In the genomic region with DNA sequence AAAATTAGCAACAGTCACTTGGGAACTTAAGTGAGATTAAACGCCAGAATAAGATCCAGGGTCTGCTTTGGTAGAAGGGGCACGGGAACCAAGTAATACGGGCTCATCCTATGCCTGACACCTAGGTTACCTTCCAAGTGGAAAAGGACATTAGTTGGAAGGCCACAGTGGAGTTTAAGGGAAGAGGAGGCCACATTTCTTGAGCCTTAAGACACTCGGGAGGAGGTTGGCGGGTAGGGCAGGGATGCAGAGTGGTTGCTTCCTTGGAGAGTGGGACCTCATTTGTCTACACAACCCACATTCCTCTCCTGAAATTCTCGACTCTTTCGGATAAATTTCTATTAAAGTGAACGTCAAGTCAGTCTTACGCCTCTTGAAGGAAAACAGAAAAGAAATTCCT, we compare ENCODE assay signal across 8 cellular contexts. TPM values are rescaled to one million over a fixed set of nuclear protein-coding genes. Genes with fewer than 3 reads are reported as not detected.
DNase-seq lines count a peak whose midpoint lies in the region; ATAC-seq and TF ChIP-seq lines count a peak whose summit lies in the region.

No MANE protein-coding gene starts in this region.

- no peak overlapping the region for H3K27ac ChIP-seq in cardiac muscle cell
- peak overlapping the region; percentile 31 for H3K27ac ChIP-seq in cingulate gyrus (ENCODE audit: low read depth, low read length)
- no peak overlapping the region for H3K27ac ChIP-seq in muscle layer of duodenum (ENCODE audit: low read length)
- H3K27ac ChIP-seq in uterus, result peak overlapping the region in 1 of 2 donors; percentile 47

- intact Hi-C loops in Right ventricle myocardium inferior (cut with DNase I), result no loop called here
- intact Hi-C loops in uterus (cut with DNase I; ENCODE audit: low total_unique reads), result no loop called here

- H3K4me1 ChIP-seq in cardiac muscle cell (ENCODE audit: low read depth) (no peaks in the 10 kb centered on the region), muscle layer of duodenum (ENCODE audit: control insufficient read depth in 1 of 2, insufficient read depth in 2 of 2, low read length in 2 of 2) (no peaks in the 10 kb centered on the region), uterus (no peaks in the 10 kb centered on the region)

- H3K36me3 ChIP-seq in cardiac muscle cell (no peaks in the 10 kb centered on the region), muscle layer of duodenum (ENCODE audit: control insufficient read depth in 1 of 2, insufficient read depth in 2 of 2, low read length in 2 of 2) (no peaks in the 10 kb centered on the region), uterus (no peaks in the 10 kb centered on the region)

- no peak for TF ChIP-seq POLR2A in uterus (IDR thresholded peaks at IDR 0.05)

- no peak for DNase-seq in cardiac muscle cell (ENCODE audit: low read depth in 1 of 2, low spot score in 1 of 2)
- DNase-seq in Right ventricle myocardium inferior (ENCODE audit: missing footprints), result no peak
- no peak for DNase-seq in uterus
- no peak for DNase-seq in activated effector memory CD4-positive, alpha-beta T cell treated with Interleukin-2 at 50 U/mL for 16 hours

- H3K9me3 ChIP-seq in cardiac muscle cell (ENCODE audit: low read depth), result no peaks in the 10 kb centered on the region
- peaks cover 0 to 2% of the 10 kb centered on the region in 2 donors for H3K9me3 ChIP-seq in muscle layer of duodenum (ENCODE audit: control insufficient read depth in 1 of 2, low read length in 2 of 2)
- H3K9me3 ChIP-seq in uterus, result no peaks in the 10 kb centered on the region

- H3K4me3 ChIP-seq in cardiac muscle cell, result peak overlapping the region; percentile 5
- H3K4me3 ChIP-seq in muscle layer of duodenum (ENCODE audit: low read depth in 1 of 2, low read length in 2 of 2), result peak overlapping the region; percentile 76 to 82
- peak overlapping the region; percentile 37 to 39 for H3K4me3 ChIP-seq in uterus

- TF ChIP-seq CTCF in cardiac muscle cell (IDR thresholded peaks at IDR 0.05; ENCODE audit: low read depth, low read length) (no peak), uterus (IDR thresholded peaks at IDR 0.05) (no peak)

- H3K27me3 ChIP-seq in cardiac muscle cell (no peaks in the 10 kb centered on the region), muscle layer of duodenum (ENCODE audit: low read depth, low read length) (no peaks in the 10 kb centered on the region), uterus (no peaks in the 10 kb centered on the region)

- ATAC-seq in Right ventricle myocardium inferior (no peak), GM18520 (IDR thresholded peaks at IDR 0.05; ENCODE audit: unreplicated experiment) (no peak), GM21360 (IDR thresholded peaks at IDR 0.05; ENCODE audit: unreplicated experiment) (no peak)

RNA-seq across cellular contexts. Expression of a gene that starts 0.5 kb away (rescaled TPM):
- total RNA-seq in cardiac muscle cell (0.18 and 0.66 TPM in 2 replicates), Right ventricle myocardium inferior (0.05 TPM), uterus (1 to 10 TPM; 1.0 to 8.4 (median 2.7) TPM)
- polyA plus RNA-seq in cardiac muscle cell, result 0.45 and 0.73 TPM in 2 replicates

RNA-seq across cellular contexts. Expression of a gene that starts 56.7 kb away (rescaled TPM):
- total RNA-seq in cardiac muscle cell (56.4 and 90.8 TPM in 2 replicates), Right ventricle myocardium inferior (309 TPM), uterus (10 to 100 TPM; 32.5 to 64.1 (median 54.1) TPM)
- 158 TPM in 2 replicates for polyA plus RNA-seq in cardiac muscle cell

Comparison
In these comparisons a context has a peak if more than half of its experiments do, and no peak if none do; other contexts are left out.
1. H3K4me3 ChIP-seq: peak in every context shown above with its lines; median percentile 79 in muscle layer of duodenum; 38 in uterus; 5 in cardiac muscle cell.